In genomic region chr4:73139245-73139644, GRCh38 we compare ENCODE assay signal across 27 cellular contexts.
DNase-seq lines count a peak whose midpoint lies in the region; FAIRE-seq and TF ChIP-seq lines count a peak whose summit lies in the region.
"Had no signal": no experiment of that assay in that cellular context is flagged by ENCODE, and none has a peak within 500 bp of the region (broad histone marks: within the 10 kb centered on the region; RNA-seq: fewer than 3 reads in every experiment).

No MANE protein-coding gene starts in this region.

- FAIRE-seq in astrocyte (lab: Jason Lieb, UNC), result no peak
- FAIRE-seq: islet of Langerhans, RCC 7860 had no signal

- TF ChIP-seq CTCF in astrocyte (IDR thresholded peaks at IDR 0.05; ENCODE audit: insufficient read depth, low read depth, low read length), result no peak

- H3K4me1 Mint-ChIP-seq in astrocyte (ENCODE audit: low read depth, unreplicated experiment), result peaks cover 14% of the 10 kb centered on the region
- H3K4me1 Mint-ChIP-seq in activated T-helper 2 cell treated with anti-CD3 and anti-CD28 coated beads, Interferon-gamma antibody, Interleukin-2, Interleukin-4, amounts not matched to agents 10 μg/mL and 5 μg/mL and 100 μg/mL, durations not matched to agents 14 hours and 24 hours and 36 hours (ENCODE audit: low read depth), result peaks cover 5% of the 10 kb centered on the region
- H3K4me1 Mint-ChIP-seq: CD14-positive monocyte, mesothelial cell of epicardium, nephron progenitor cell had no signal

- H3K27ac ChIP-seq in SJCRH30 (peak overlapping the region; percentile 66), astrocyte (ENCODE audit: low read depth, low read length) (no peak overlapping the region), layer of hippocampus (ENCODE audit: low read depth, low read length) (peak overlapping the region; percentile 60)
- H3K27ac ChIP-seq: adrenal gland, breast epithelium, parathyroid adenoma, uterus had no signal

- H3K4me3 ChIP-seq in SJCRH30 (no peak overlapping the region), astrocyte (ENCODE audit: insufficient read depth, low read depth, low read length) (no peak overlapping the region)
- H3K4me3 ChIP-seq: adrenal gland, breast epithelium, uterus had no signal

- H3K36me3 ChIP-seq in SJCRH30 (peaks cover 90% of the 10 kb centered on the region), astrocyte (ENCODE audit: insufficient read depth, low read length) (peaks cover 58% of the 10 kb centered on the region)
- H3K36me3 ChIP-seq: uterus had no signal

- peaks cover 17% of the 10 kb centered on the region for H3K4me1 ChIP-seq in SJCRH30
- no peaks in the 10 kb centered on the region for H3K4me1 ChIP-seq in astrocyte (ENCODE audit: insufficient read depth, low read length)
- H3K4me1 ChIP-seq: adrenal gland, breast epithelium, parathyroid adenoma, uterus had no signal

- no peaks in the 10 kb centered on the region for H3K27me3 Mint-ChIP-seq in astrocyte (ENCODE audit: low read depth, unreplicated experiment)
- H3K27me3 Mint-ChIP-seq in activated T-helper 2 cell treated with anti-CD3 and anti-CD28 coated beads, Interferon-gamma antibody, Interleukin-2, Interleukin-4, amounts not matched to agents 10 μg/mL and 5 μg/mL and 100 μg/mL, durations not matched to agents 14 hours and 24 hours and 36 hours (ENCODE audit: low read depth), result no peaks in the 10 kb centered on the region
- H3K27me3 Mint-ChIP-seq: dendritic cell treated with granulocyte-macrophage colony-stimulating factor and Interleukin-4, amounts not matched to agents 40 ng/mL and 50 ng/mL, for 4 days; stimulated activated memory B cell treated with anti-CD40 and anti-IgM and Interleukin-4, amounts not matched to agents 10 μg/mL and 1 μg/mL and 100 μg/mL, for 72 hours had no signal

- H3K9ac ChIP-seq in astrocyte (ENCODE audit: low read length), result no peak overlapping the region
- H3K9ac ChIP-seq: parathyroid adenoma had no signal

- DNase-seq in SJCRH30 (no peak), astrocyte (ENCODE audit: low read depth) (no peak), renal cortical epithelial cell (ENCODE audit: low read depth) (peak; percentile 16), middle frontal gyrus (ENCODE audit: extremely low spot score, low spot score) (no peak), RKO (ENCODE audit: low spot score) (no peak)
- no peak for DNase-seq in activated T-helper 2 cell treated with anti-CD3 and anti-CD28 coated beads, Interferon-gamma antibody, Interleukin-2, Interleukin-4, amounts not matched to agents 10 μg/mL and 5 μg/mL and 100 μg/mL, durations not matched to agents 14 hours and 24 hours and 36 hours (ENCODE audit: low spot score)
- DNase-seq: activated CD4-positive, alpha-beta T cell treated with anti-CD3 and anti-CD28 coated beads for 1 hour; activated CD8-positive, alpha-beta memory T cell treated with anti-CD3 and anti-CD28 coated beads for 24 hours; activated naive CD4-positive, alpha-beta T cell; adrenal gland; Kasumi-1; left ventricle myocardium superior; NCI-H1436; NCI-H345; NCI-H748 treated with DMSO at 0.1 percent for 48 hours; nephron progenitor cell; stimulated activated CD4-positive, alpha-beta T cell treated with anti-CD3 and anti-CD28 coated beads, Interleukin-4, amount 100 ng/mL, for 4 hours; uterus had no signal

- peaks cover 6% of the 10 kb centered on the region for H3K36me3 Mint-ChIP-seq in astrocyte (ENCODE audit: low read depth, unreplicated experiment)
- H3K36me3 Mint-ChIP-seq in activated T-helper 2 cell treated with anti-CD3 and anti-CD28 coated beads, Interferon-gamma antibody, Interleukin-2, Interleukin-4, amounts not matched to agents 10 μg/mL and 5 μg/mL and 100 μg/mL, durations not matched to agents 14 hours and 24 hours and 36 hours (ENCODE audit: low read depth), result peaks cover 62% of the 10 kb centered on the region

- no peak overlapping the region for H2AFZ ChIP-seq in astrocyte (ENCODE audit: low read depth, low read length)
- H2AFZ ChIP-seq: parathyroid adenoma had no signal

- H3K9me3 ChIP-seq in SJCRH30 (replicated peaks) (no peaks in the 10 kb centered on the region), astrocyte (ENCODE audit: insufficient read depth, low read depth, low read length) (no peaks in the 10 kb centered on the region)
- H3K9me3 ChIP-seq: adrenal gland, breast epithelium, uterus had no signal

- peaks cover 44% of the 10 kb centered on the region for H3K79me2 ChIP-seq in astrocyte (ENCODE audit: insufficient read depth, low read length)
- H3K79me2 ChIP-seq: parathyroid adenoma had no signal

- no peak overlapping the region for H3K4me3 Mint-ChIP-seq in astrocyte (ENCODE audit: unreplicated experiment)
- no peak overlapping the region for H3K4me3 Mint-ChIP-seq in activated T-helper 2 cell treated with anti-CD3 and anti-CD28 coated beads, Interferon-gamma antibody, Interleukin-2, Interleukin-4, amounts not matched to agents 10 μg/mL and 5 μg/mL and 100 μg/mL, durations not matched to agents 14 hours and 24 hours and 36 hours (ENCODE audit: low read depth)
- H3K4me3 Mint-ChIP-seq: CD14-positive monocyte; dendritic cell treated with granulocyte-macrophage colony-stimulating factor and Interleukin-4, amounts not matched to agents 40 ng/mL and 50 ng/mL, for 4 days; mesothelial cell of epicardium; nephron progenitor cell; stimulated activated memory B cell treated with anti-CD40 and anti-IgM and Interleukin-4, amounts not matched to agents 10 μg/mL and 1 μg/mL and 100 μg/mL, for 72 hours had no signal

- H3K27me3 ChIP-seq in SJCRH30 (no peaks in the 10 kb centered on the region), astrocyte (ENCODE audit: insufficient read depth, low read length) (no peaks in the 10 kb centered on the region), layer of hippocampus (ENCODE audit: control insufficient read depth, insufficient read depth, low read length) (no peaks in the 10 kb centered on the region)
- H3K27me3 ChIP-seq: adrenal gland, breast epithelium, uterus had no signal

- peaks cover 31% of the 10 kb centered on the region for H4K20me1 ChIP-seq in astrocyte (ENCODE audit: insufficient read depth, low read length)

- H3K27ac Mint-ChIP-seq in astrocyte (ENCODE audit: unreplicated experiment), result peak overlapping the region; percentile 77
- no peak overlapping the region for H3K27ac Mint-ChIP-seq in activated T-helper 2 cell treated with anti-CD3 and anti-CD28 coated beads, Interferon-gamma antibody, Interleukin-2, Interleukin-4, amounts not matched to agents 10 μg/mL and 5 μg/mL and 100 μg/mL, durations not matched to agents 14 hours and 24 hours and 36 hours
- H3K27ac Mint-ChIP-seq: dendritic cell treated with granulocyte-macrophage colony-stimulating factor and Interleukin-4, amounts not matched to agents 40 ng/mL and 50 ng/mL, for 4 days; mesothelial cell of epicardium; stimulated activated memory B cell treated with anti-CD40 and anti-IgM and Interleukin-4, amounts not matched to agents 10 μg/mL and 1 μg/mL and 100 μg/mL, for 72 hours had no signal

- no peaks in the 10 kb centered on the region for H3K9me3 Mint-ChIP-seq in astrocyte (ENCODE audit: unreplicated experiment)
- no peaks in the 10 kb centered on the region for H3K9me3 Mint-ChIP-seq in activated T-helper 2 cell treated with anti-CD3 and anti-CD28 coated beads, Interferon-gamma antibody, Interleukin-2, Interleukin-4, amounts not matched to agents 10 μg/mL and 5 μg/mL and 100 μg/mL, durations not matched to agents 14 hours and 24 hours and 36 hours
- H3K9me3 Mint-ChIP-seq: CD14-positive monocyte; dendritic cell treated with granulocyte-macrophage colony-stimulating factor and Interleukin-4, amounts not matched to agents 40 ng/mL and 50 ng/mL, for 4 days; mesothelial cell of epicardium; nephron progenitor cell; stimulated activated memory B cell treated with anti-CD40 and anti-IgM and Interleukin-4, amounts not matched to agents 10 μg/mL and 1 μg/mL and 100 μg/mL, for 72 hours had no signal

- intact Hi-C loops in activated T-helper 2 cell treated with anti-CD3 and anti-CD28 coated beads, Interferon-gamma antibody, Interleukin-2, Interleukin-4, amounts not matched to agents 10 μg/mL and 5 μg/mL and 100 μg/mL, durations not matched to agents 14 hours and 24 hours and 36 hours (cut with micrococcal nuclease), result no loop called here

- no peak overlapping the region for H3K4me2 ChIP-seq in astrocyte (ENCODE audit: low read length)
